In genomic region chr11:47355283-47356128, GRCh38 we compare ENCODE assay signal across 8 cellular contexts. TPM values are rescaled to one million over a fixed set of nuclear protein-coding genes. Genes with fewer than 3 reads are reported as not detected.
DNase-seq lines count a peak whose midpoint lies in the region; ATAC-seq, FAIRE-seq and TF ChIP-seq lines count a peak whose summit lies in the region.

No MANE protein-coding gene starts in this region.

- H3K4me3 Mint-ChIP-seq in activated CD8-positive, alpha-beta T cell treated with anti-CD3 and anti-CD28 coated beads, Interleukin-2, amount 10 ng/mL, durations not matched to agents 7 days and 5 days, result no peak overlapping the region

- no peak for TF ChIP-seq EP300 in A549 (IDR thresholded peaks at IDR 0.05)

- no peak overlapping the region for H3K27ac Mint-ChIP-seq in activated CD8-positive, alpha-beta T cell treated with anti-CD3 and anti-CD28 coated beads, Interleukin-2, amount 10 ng/mL, durations not matched to agents 7 days and 5 days

- peak overlapping the region; percentile 85 for H3K4me2 ChIP-seq in A549

- H3K4me3 ChIP-seq in A549, result peak overlapping the region; percentile 43

- FAIRE-seq in A549 (lab: Jason Lieb, UNC), result peak; percentile 77
- no peak for FAIRE-seq in GM19239 (lab: Jason Lieb, UNC)

- H3K27me3 Mint-ChIP-seq in activated CD8-positive, alpha-beta T cell treated with anti-CD3 and anti-CD28 coated beads, Interleukin-2, amount 10 ng/mL, durations not matched to agents 7 days and 5 days (ENCODE audit: low read depth), result no peaks in the 10 kb centered on the region

- POLR2A ChIA-PET in A549 (lab: Yijun Ruan, JAX), result interaction anchor here (0.6 to 1.2 kb wide), 8 partner anchors 18 to 176 kb away, joined by 3 to 6 read pairs (median 4); partner anchors contain the start of genes ACP2 and MADD
- POLR2A ChIA-PET in activated CD8-positive, alpha-beta T cell treated with anti-CD3 and anti-CD28 coated beads, Interleukin-2, amount 10 ng/mL, durations not matched to agents 7 days and 5 days (lab: Charles Lee), result no interaction called here

- 17% methylated on average over 20 of the region's 47 CpGs for WGBS in A549 (ENCODE audit: missing lambda C conversion rate)

- CTCF ChIA-PET in A549 (lab: Yijun Ruan, JAX), result interaction anchor here (0.6 to 4.0 kb wide), 72 partner anchors 9 to 529 kb away, joined by 3 to 50 read pairs (median 4); partner anchors contain the start of genes ACP2, ARFGAP2, DDB2 and MADD
- CTCF ChIA-PET in activated CD8-positive, alpha-beta T cell treated with anti-CD3 and anti-CD28 coated beads, Interleukin-2, amount 10 ng/mL, durations not matched to agents 7 days and 5 days (lab: Charles Lee), result interaction anchor here (0.6 kb wide), 1 partner anchor 8 kb away, joined by 3 read pairs; no protein-coding TSS in a partner anchor

- H3K9me3 ChIP-seq in A549, result no peaks in the 10 kb centered on the region

- DNase-seq in A549 (ENCODE audit: low read depth in 1 of 2, low spot score in 1 of 2) (peak; percentile 89 to 98), NCI-H2171 treated with DMSO at 0.1 percent for 48 hours (lab: John Stamatoyannopoulos, UW) (peak; percentile 93), glomerular visceral epithelial cell (ENCODE audit: extremely low spot score) (peak; percentile 92), non-pigmented ciliary epithelial cell (ENCODE audit: low read depth) (peak; percentile 59), GM19239 (ENCODE audit: insufficient read length, low spot score) (no peak)
- DNase-seq in activated CD8-positive, alpha-beta T cell treated with anti-CD3 and anti-CD28 coated beads, Interleukin-2, amount 10 ng/mL, durations not matched to agents 7 days and 5 days, result peak; percentile 48

- TF ChIP-seq CTCF in A549 (IDR thresholded peaks at IDR 0.05), result peak; percentile 100
- TF ChIP-seq CTCF in GM12874 (IDR thresholded peaks at IDR 0.05; ENCODE audit: insufficient read depth, low read depth, low read length), result 0 out of 2 replicates have a peak, but pooled peaks have one; percentile 23

- H3K9me3 Mint-ChIP-seq in activated CD8-positive, alpha-beta T cell treated with anti-CD3 and anti-CD28 coated beads, Interleukin-2, amount 10 ng/mL, durations not matched to agents 7 days and 5 days (ENCODE audit: insufficient read depth), result no peaks in the 10 kb centered on the region

- TF ChIP-seq RAD21 in A549 (conservative IDR thresholded peaks at IDR 0.05 in 1 of 2, IDR thresholded peaks at IDR 0.05 in 1 of 2), result peak; percentile 99 to 100

- peak overlapping the region; percentile 90 to 97 for H3K27ac ChIP-seq in A549

- ATAC-seq in A549 (peak; percentile 92 to 97), GM21526 (IDR thresholded peaks at IDR 0.05; ENCODE audit: low FRiP score, unreplicated experiment) (no peak)
- ATAC-seq in activated CD8-positive, alpha-beta T cell treated with anti-CD3 and anti-CD28 coated beads, Interleukin-2, amount 10 ng/mL, durations not matched to agents 7 days and 5 days, result no peak

- no peak for TF ChIP-seq POLR2A in A549 (IDR thresholded peaks at IDR 0.05; ENCODE audit: low read length)

- peaks cover 13% of the 10 kb centered on the region for H3K4me1 Mint-ChIP-seq in activated CD8-positive, alpha-beta T cell treated with anti-CD3 and anti-CD28 coated beads, Interleukin-2, amount 10 ng/mL, durations not matched to agents 7 days and 5 days (ENCODE audit: low read depth)

- H3K4me1 ChIP-seq in A549, result peaks cover 4% of the 10 kb centered on the region; the same call in 1 of the 3 replicates

- H3K36me3 Mint-ChIP-seq in activated CD8-positive, alpha-beta T cell treated with anti-CD3 and anti-CD28 coated beads, Interleukin-2, amount 10 ng/mL, durations not matched to agents 7 days and 5 days (ENCODE audit: low read depth), result no peaks in the 10 kb centered on the region

TF ChIP-seq in A549, 52 proteins besides CTCF, POLR2A, EP300 and RAD21:
- TF ChIP-seq JUN (IDR thresholded peaks at IDR 0.05) (peak in 1 of 2 experiments; percentile 50; a peak in 1 of 5 replicates), KDM5A (IDR thresholded peaks at IDR 0.05) (peak; percentile 58; the same call in 1 of the 2 replicates), POLR2AphosphoS2 (conservative IDR thresholded peaks at IDR 0.05; ENCODE audit: low read length) (no peak), ZNF302 (CRISPR knock-in tag; IDR thresholded peaks at IDR 0.05) (no peak), NFE2L2 (conservative IDR thresholded peaks at IDR 0.05; ENCODE audit: low read length) (no peak), SMC3 (IDR thresholded peaks at IDR 0.05) (peak; percentile 98), JUNB (IDR thresholded peaks at IDR 0.05) (no peak), MAX (IDR thresholded peaks at IDR 0.05) (peak; percentile 48), ESRRA (IDR thresholded peaks at IDR 0.05; ENCODE audit: borderline replicate concordance, low read length) (peak; percentile 99)

RNA-seq across cellular contexts. Expression of gene MYBPC3, which starts 3.0 kb away (rescaled TPM):
- polyA plus RNA-seq in A549 (2011; rRNA removed) (0.06 and 0.07 TPM in 2 replicates), A549 (2017; fragmentation: RNase III; extraction: RNeasy Plus Mini Kit Qiagen cat#74134 plus additional on column Dnase treatment) (0.04 to 0.07 TPM (median 0.05 TPM) in 3 replicates)
- 0.06 and 0.07 TPM in 2 replicates for polyA plus RNA-seq in A549 (2012; cell fraction: cytosol; rRNA removed)
- 0.17 and 0.19 TPM in 2 replicates for polyA plus RNA-seq in A549 (2012; cell fraction: nucleus; rRNA removed)
- 0.05 TPM in 1 of 2 replicates, not detected in the other for polyA minus RNA-seq in A549 (2011; rRNA and poly(A)+ RNA removed)
- total RNA-seq in activated CD8-positive, alpha-beta T cell treated with anti-CD3 and anti-CD28 coated beads, Interleukin-2, amount 10 ng/mL, durations not matched to agents 7 days and 5 days, result not detected

RNA-seq across cellular contexts. Expression of gene SPI1, which starts 22.8 kb away (rescaled TPM):
- polyA plus RNA-seq in A549 (2011; rRNA removed) (not detected in 2 replicates), A549 (2017; fragmentation: RNase III; extraction: RNeasy Plus Mini Kit Qiagen cat#74134 plus additional on column Dnase treatment) (0.07 to 0.21 TPM (median 0.14 TPM) in 3 replicates)
- polyA plus RNA-seq in A549 (2012; cell fraction: cytosol; rRNA removed), result 0.07 and 0.09 TPM in 2 replicates
- 0.28 TPM in 1 of 2 replicates, not detected in the other for polyA plus RNA-seq in A549 (2012; cell fraction: nucleus; rRNA removed)
- not detected in 2 replicates for polyA minus RNA-seq in A549 (2011; rRNA and poly(A)+ RNA removed)
- total RNA-seq in activated CD8-positive, alpha-beta T cell treated with anti-CD3 and anti-CD28 coated beads, Interleukin-2, amount 10 ng/mL, durations not matched to agents 7 days and 5 days, result not detected

RNA-seq across cellular contexts. Expression of gene SLC39A13, which starts 52.9 kb away (rescaled TPM):
- 10.8 and 11.7 TPM in 2 replicates for polyA plus RNA-seq in A549 (2011; rRNA removed)
- 29.6 and 43.5 TPM in 2 replicates for polyA plus RNA-seq in A549 (2012; cell fraction: cytosol; rRNA removed)
- polyA plus RNA-seq in A549 (2012; cell fraction: nucleus; rRNA removed), result 101 and 127 TPM in 2 replicates
- 29.7 to 35.4 TPM (median 35.2 TPM) in 3 replicates for polyA plus RNA-seq in A549 (2017; fragmentation: RNase III; extraction: RNeasy Plus Mini Kit Qiagen cat#74134 plus additional on column Dnase treatment)
- 7.3 and 7.7 TPM in 2 replicates for polyA minus RNA-seq in A549 (2011; rRNA and poly(A)+ RNA removed)
- 10 to 100 TPM; 19.2 to 20.0 TPM for total RNA-seq in activated CD8-positive, alpha-beta T cell treated with anti-CD3 and anti-CD28 coated beads, Interleukin-2, amount 10 ng/mL, durations not matched to agents 7 days and 5 days

Comparison
In these comparisons a context has a peak if more than half of its experiments do, and no peak if none do; other contexts are left out.
1. ATAC-seq: peak in A549 (2 of 2); none in activated CD8-positive, alpha-beta T cell treated with anti-CD3 and anti-CD28 coated beads, Interleukin-2, amount 10 ng/mL, durations not matched to agents 7 days and 5 days (single experiment) and GM21526 (single experiment).